ENCODE assay signal across 16 cellular contexts in genomic region chr6:35500782-35501181, GRCh38. TPM values are rescaled to one million over a fixed set of nuclear protein-coding genes. Genes with fewer than 3 reads are reported as not detected.
A peak's percentile ranks its signal among the peaks of the same experiment; 100 is the strongest.
DNase-seq lines count a peak whose midpoint lies in the region; ATAC-seq, FAIRE-seq and TF ChIP-seq lines count a peak whose summit lies in the region.
"Had no signal": no experiment of that assay in that cellular context is flagged by ENCODE, and none has a peak within 500 bp of the region (broad histone marks: within the 10 kb centered on the region; RNA-seq: fewer than 3 reads in every experiment).

No MANE protein-coding gene starts in this region.

- peaks cover under 1% of the 10 kb centered on the region for H3K27me3 ChIP-seq in BJ (ENCODE audit: control insufficient read depth, insufficient read depth, low read length)
- peaks cover 7% of the 10 kb centered on the region for H3K27me3 ChIP-seq in CD4-positive, alpha-beta T cell (ENCODE audit: control insufficient read depth, insufficient read depth, low read length)

- no peaks in the 10 kb centered on the region for H3K9me3 Mint-ChIP-seq in CD4-positive, alpha-beta T cell

- intact Hi-C loops in CD4-positive, alpha-beta T cell (cut with DNase I, micrococcal nuclease): no loop called here
- intact Hi-C loops in sciatic nerve (cut with DNase I): no loop called here

- H3K4me1 Mint-ChIP-seq in CD4-positive, alpha-beta T cell (ENCODE audit: low read depth): peaks cover 10% of the 10 kb centered on the region

- peak; percentile 52 for DNase-seq in BJ (ENCODE audit: low read depth)
- peak; percentile 61 for DNase-seq in HTR-8/SVneo (ENCODE audit: insufficient read length, low spot score)
- peak; percentile 23 for DNase-seq in amniotic stem cell (lab: John Stamatoyannopoulos, UW)
- DNase-seq in left kidney (ENCODE audit: low read depth, low spot score): peak; percentile 82
- DNase-seq in CD4-positive, alpha-beta T cell: no peak
- DNase-seq in middle frontal gyrus (ENCODE audit: extremely low spot score, low spot score): no peak
- no peak for DNase-seq in sciatic nerve (ENCODE audit: low spot score)
- DNase-seq: MM.1S, NCI-H774, nucleus accumbens, T-helper 2 cell had no signal

- H3K27ac Mint-ChIP-seq in CD4-positive, alpha-beta T cell: no peak overlapping the region

- no peaks in the 10 kb centered on the region for H3K9me3 ChIP-seq in CD4-positive, alpha-beta T cell (ENCODE audit: control insufficient read depth, low read length)
- H3K9me3 ChIP-seq: HAP-1 had no signal

- TF ChIP-seq CTCF in BJ (IDR thresholded peaks at IDR 0.05; ENCODE audit: insufficient read depth, low read depth, low read length): no peak
- no peak for TF ChIP-seq CTCF in CD4-positive, alpha-beta T cell (IDR thresholded peaks at IDR 0.05)

- CTCF ChIA-PET in BJ (lab: Yijun Ruan, JAX): no interaction called here
- CTCF ChIA-PET in CD4-positive, alpha-beta T cell (lab: Charles Lee): no interaction called here

- no peaks in the 10 kb centered on the region for H3K36me3 ChIP-seq in BJ (ENCODE audit: control insufficient read depth, insufficient read depth, low read length)
- H3K36me3 ChIP-seq: HAP-1 had no signal

- H3K27me3 Mint-ChIP-seq in CD4-positive, alpha-beta T cell: peaks cover 30% of the 10 kb centered on the region

- no peak for ATAC-seq in CD4-positive, alpha-beta T cell (ENCODE audit: poor library complexity)
- no peak for ATAC-seq in sciatic nerve
- no peak for ATAC-seq in activated CD4-positive, CD25-positive, alpha-beta regulatory T cell treated with anti-CD3 and anti-CD28 coated beads, Interleukin-2, amount 50 U/mL, for 24 hours

- no peak overlapping the region for H3K4me3 ChIP-seq in BJ (ENCODE audit: low read depth, low read length)
- H3K4me3 ChIP-seq: HAP-1 had no signal

- no peak for FAIRE-seq in HTR-8/SVneo (lab: Jason Lieb, UNC)
- FAIRE-seq: keratinocyte had no signal

- POLR2A ChIA-PET in BJ (lab: Charles Lee): interaction anchor here (0.6 kb wide), 1 partner anchor 14 kb away, joined by 13 read pairs; no protein-coding TSS in a partner anchor
- POLR2A ChIA-PET in CD4-positive, alpha-beta T cell (lab: Charles Lee): no interaction called here

- H3K27ac ChIP-seq in CD4-positive, alpha-beta T cell (ENCODE audit: low read depth, low read length): no peak overlapping the region
- H3K27ac ChIP-seq: C4-2B had no signal

- H3K36me3 Mint-ChIP-seq in CD4-positive, alpha-beta T cell (ENCODE audit: low read depth): no peaks in the 10 kb centered on the region

- H3K4me3 Mint-ChIP-seq in CD4-positive, alpha-beta T cell: no peak overlapping the region

RNA-seq across cellular contexts. Expression of gene TEAD3, which starts 3.9 kb away (rescaled TPM):
- polyA plus RNA-seq in BJ (2011; rRNA removed): 22.5 and 40.6 TPM in 2 replicates
- polyA minus RNA-seq in BJ (2011; rRNA and poly(A)+ RNA removed): 19.0 and 19.7 TPM in 2 replicates
- total RNA-seq in CD4-positive, alpha-beta T cell: under 1 TPM in 1 of 2 experiments, not detected in 1; 0.11 TPM
- total RNA-seq in sciatic nerve: 20.5 TPM

RNA-seq across cellular contexts. Expression of gene TULP1, which starts 11.9 kb away (rescaled TPM):
- polyA plus RNA-seq in BJ (2011; rRNA removed): not detected in 2 replicates
- not detected in 2 replicates for polyA minus RNA-seq in BJ (2011; rRNA and poly(A)+ RNA removed)
- total RNA-seq in CD4-positive, alpha-beta T cell: not detected
- total RNA-seq in sciatic nerve: not detected
- total RNA-seq: activated CD8-positive, alpha-beta memory T cell treated with anti-CD3 and anti-CD28 coated beads for 36 hours had no signal
- polyA plus RNA-seq: keratinocyte had no signal

RNA-seq across cellular contexts. Expression of gene RPL10A, which starts 32.6 kb away (rescaled TPM):
- 2,524 and 2,691 TPM in 2 replicates for polyA plus RNA-seq in BJ (2011; rRNA removed)
- 550 and 1,049 TPM in 2 replicates for polyA minus RNA-seq in BJ (2011; rRNA and poly(A)+ RNA removed)
- total RNA-seq in CD4-positive, alpha-beta T cell: 1,000 to 10,000 TPM; 2,453 to 2,464 TPM
- 813 TPM for total RNA-seq in sciatic nerve

RNA-seq across cellular contexts. Expression of gene FANCE, which starts 48.6 kb away (rescaled TPM):
- polyA plus RNA-seq in BJ (2011; rRNA removed): 8.9 and 11.7 TPM in 2 replicates
- 7.5 and 10.4 TPM in 2 replicates for polyA minus RNA-seq in BJ (2011; rRNA and poly(A)+ RNA removed)
- total RNA-seq in CD4-positive, alpha-beta T cell: 1 to 10 TPM; 1.6 to 1.7 TPM
- total RNA-seq in sciatic nerve: 6.4 TPM

Comparison
In these comparisons a context has a peak if more than half of its experiments do, and no peak if none do; other contexts are left out.
1. DNase-seq: peak in BJ (single experiment), HTR-8/SVneo (single experiment), amniotic stem cell (single experiment) and left kidney (single experiment); none in CD4-positive, alpha-beta T cell (0 of 10), middle frontal gyrus (single experiment) and sciatic nerve (single experiment).
2. RNA of gene TEAD3, which starts 3.9 kb away (total RNA-seq): 20.5 TPM in sciatic nerve (single experiment); 0.11 TPM in CD4-positive, alpha-beta T cell; every median in the first group is over 10 times any median in the second.